22 cellular contexts compared by ENCODE assay signal in genomic region chr13:66424417-66424816, GRCh38.
A peak's percentile ranks its signal among the peaks of the same experiment; 100 is the strongest.
DNase-seq lines count a peak whose midpoint lies in the region; TF ChIP-seq lines count a peak whose summit lies in the region.
"Had no signal": no experiment of that assay in that cellular context is flagged by ENCODE, and none has a peak within 500 bp of the region (broad histone marks: within the 10 kb centered on the region; RNA-seq: fewer than 3 reads in every experiment).

No MANE protein-coding gene starts in this region.

- no peak overlapping the region for H3T11ph ChIP-seq in H9 (ENCODE audit: low read length)

- H4K91ac ChIP-seq in H9 (ENCODE audit: insufficient read length, low read depth, low read length): no peak overlapping the region

- H3K56ac ChIP-seq in H9 (ENCODE audit: insufficient read length, low read depth, low read length): no peak overlapping the region

- DNase-seq in AG10803 (ENCODE audit: low read depth) (peak; percentile 4), RKO (ENCODE audit: low spot score) (peak; percentile 27), dedifferentiated amniotic fluid mesenchymal stem cell (ENCODE audit: extremely low spot score) (peak; percentile 83), kidney tubule cell (ENCODE audit: low spot score) (peak; percentile 6), NCI-H1436 treated with DMSO at 0.1 percent for 48 hours (lab: John Stamatoyannopoulos, UW) (no peak), A673 (ENCODE audit: low spot score) (no peak), COR-L47 (lab: John Stamatoyannopoulos, UW) (no peak), H9 (no peak)
- DNase-seq: activated CD4-positive, alpha-beta T cell treated with anti-CD3 and anti-CD28 coated beads, Interleukin-2, amount 10 ng/mL, durations not matched to agents 7 days and 5 days; CD4-positive, alpha-beta memory T cell; DMS79; effector memory CD8-positive, alpha-beta T cell; gastrocnemius medialis; Kasumi-1; mucosa of descending colon; NCI-H1105; NCI-H2107; NCI-H510A treated with DMSO at 0.1 percent for 48 hours; retina; stimulated activated CD4-positive, alpha-beta T cell treated with anti-CD3 and anti-CD28 coated beads, Interleukin-15, amount 100 ng/mL, for 24 hours had no signal

- intact Hi-C loops in A673 (cut with micrococcal nuclease; ENCODE audit: unreplicated experiment): no loop called here

- no peak overlapping the region for H2BK12ac ChIP-seq in H9 (ENCODE audit: insufficient read length, low read depth, low read length)

- no peak overlapping the region for H2BK120ac ChIP-seq in H9 (ENCODE audit: low read depth, low read length, poor library complexity, severe bottlenecking)

- no peaks in the 10 kb centered on the region for H3K27me3 ChIP-seq in A673 (replicated peaks; ENCODE audit: insufficient read depth, low read depth, low read length, poor library complexity)
- no peaks in the 10 kb centered on the region for H3K27me3 ChIP-seq in H9 (ENCODE audit: insufficient read depth, low read length)
- H3K27me3 ChIP-seq: gastrocnemius medialis, neural progenitor cell had no signal

- no peaks in the 10 kb centered on the region for H3K4me1 ChIP-seq in A673 (ENCODE audit: insufficient read depth, low read length, poor library complexity, severe bottlenecking)
- H3K4me1 ChIP-seq in H9 (ENCODE audit: insufficient read depth, low read length): no peaks in the 10 kb centered on the region
- H3K4me1 ChIP-seq: gastrocnemius medialis, neural progenitor cell had no signal

- H3K9me3 Mint-ChIP-seq in H9: peaks cover 7 to 13% of the 10 kb centered on the region in 2 experiments; a peak in 3 of 5 replicates

- no peaks in the 10 kb centered on the region for H3K4me1 Mint-ChIP-seq in H9
- H3K4me1 Mint-ChIP-seq: activated CD4-positive, alpha-beta T cell treated with anti-CD3 and anti-CD28 coated beads, Interleukin-2, amount 10 ng/mL, durations not matched to agents 7 days and 5 days; CD4-positive, alpha-beta memory T cell; neural progenitor cell had no signal

- H4K5ac ChIP-seq in H9 (ENCODE audit: insufficient read length, low read depth, low read length): no peak overlapping the region

- no peak overlapping the region for H3K27ac ChIP-seq in A673 (ENCODE audit: low read depth, low read length, poor library complexity, severe bottlenecking)
- no peak overlapping the region for H3K27ac ChIP-seq in H9 (ENCODE audit: insufficient read length, low read depth, low read length)
- H3K27ac ChIP-seq: gastrocnemius medialis, neural progenitor cell, thoracic aorta had no signal

- no peak overlapping the region for H3K4me2 ChIP-seq in H9 (ENCODE audit: insufficient read depth, insufficient read length, low read length)
- H3K4me2 ChIP-seq: neural progenitor cell had no signal

- H4K8ac ChIP-seq in H9 (replicated peaks; ENCODE audit: insufficient read length, low read depth, low read length): no peak overlapping the region

- WGBS in H9 (ENCODE audit: extremely low coverage, insufficient read length, low lambda C conversion rate): no CpG with 5 or more reads among the region's 2 CpGs

- H3K79me1 ChIP-seq in H9 (ENCODE audit: insufficient read depth, low read depth, low read length, poor library complexity, severe bottlenecking): no peaks in the 10 kb centered on the region

- no peak overlapping the region for H3K18ac ChIP-seq in H9 (ENCODE audit: insufficient read length, low read depth, low read length)

- H2BK5ac ChIP-seq in H9 (ENCODE audit: insufficient read length, low read length): no peak overlapping the region

- H3K14ac ChIP-seq in H9 (ENCODE audit: insufficient read depth, low read length): no peak overlapping the region

- H2BK15ac ChIP-seq in H9 (ENCODE audit: low read depth, low read length): no peak overlapping the region

- no TSS peak for BruUV-seq in A673 (replicated peaks; lab: Mats Ljungman, UMichigan)

- peaks cover 0 to 13% (median 3%) of the 10 kb centered on the region in 3 experiments; a peak in 4 of 7 replicates for H3K36me3 Mint-ChIP-seq in H9 (ENCODE audit: insufficient read depth in 1 of 3, low read depth in 3 of 3)
- H3K36me3 Mint-ChIP-seq: CD4-positive, alpha-beta memory T cell had no signal

- H4K20me1 ChIP-seq in H9 (ENCODE audit: control insufficient read depth, insufficient read depth, insufficient read length): no peaks in the 10 kb centered on the region

- H2AK5ac ChIP-seq in H9 (ENCODE audit: insufficient read length, low read length): no peak overlapping the region

- H3K9ac ChIP-seq in H9 (ENCODE audit: extremely low read depth, insufficient read length, low read length): no peak overlapping the region
- H3K9ac ChIP-seq: neural progenitor cell had no signal

- POLR2A ChIA-PET in A673 (lab: Charles Lee; ENCODE audit: low non-redundant PET): no interaction called here

- H3K4me3 ChIP-seq in AG10803 (ENCODE audit: low read length): no peak overlapping the region
- H3K4me3 ChIP-seq in A673 (ENCODE audit: low read depth, low read length, poor library complexity, severe bottlenecking): no peak overlapping the region
- H3K4me3 ChIP-seq: gastrocnemius medialis, mucosa of descending colon, neural progenitor cell, thoracic aorta had no signal

- H3K23me2 ChIP-seq in H9 (ENCODE audit: insufficient read length, low read depth, low read length, poor library complexity, severe bottlenecking): no peaks in the 10 kb centered on the region

- H3K27me3 Mint-ChIP-seq in H9 (ENCODE audit: low read depth): no peaks in the 10 kb centered on the region
- H3K27me3 Mint-ChIP-seq: activated CD4-positive, alpha-beta T cell treated with anti-CD3 and anti-CD28 coated beads, Interleukin-2, amount 10 ng/mL, durations not matched to agents 7 days and 5 days; CD4-positive, alpha-beta memory T cell; effector memory CD8-positive, alpha-beta T cell had no signal

- CTCF ChIA-PET in A673 (lab: Charles Lee): no interaction called here

- H3K79me2 ChIP-seq in H9 (ENCODE audit: insufficient read depth, low read length): no peaks in the 10 kb centered on the region

- H3K9me3 ChIP-seq in A673 (ENCODE audit: low read depth, low read length, poor library complexity, severe bottlenecking) (no peaks in the 10 kb centered on the region), H9 (ENCODE audit: control insufficient read depth, low read depth, low read length) (no peaks in the 10 kb centered on the region)
- H3K9me3 ChIP-seq: gastrocnemius medialis, mucosa of descending colon, thoracic aorta had no signal

- H2AFZ ChIP-seq in H9 (ENCODE audit: low read length): no peak overlapping the region
- H2AFZ ChIP-seq: neural progenitor cell had no signal

- no peak overlapping the region for H3K27ac Mint-ChIP-seq in H9
- H3K27ac Mint-ChIP-seq: activated CD4-positive, alpha-beta T cell treated with anti-CD3 and anti-CD28 coated beads, Interleukin-2, amount 10 ng/mL, durations not matched to agents 7 days and 5 days; CD4-positive, alpha-beta memory T cell; effector memory CD8-positive, alpha-beta T cell; neural progenitor cell had no signal

- H3K23ac ChIP-seq in H9 (ENCODE audit: insufficient read length, low read depth, low read length): no peak overlapping the region

- H3K4ac ChIP-seq in H9 (ENCODE audit: low read depth, low read length): no peak overlapping the region

- H3K4me3 Mint-ChIP-seq in H9: no peak overlapping the region
- H3K4me3 Mint-ChIP-seq: activated CD4-positive, alpha-beta T cell treated with anti-CD3 and anti-CD28 coated beads, Interleukin-2, amount 10 ng/mL, durations not matched to agents 7 days and 5 days; CD4-positive, alpha-beta memory T cell; effector memory CD8-positive, alpha-beta T cell; neural progenitor cell had no signal

- no peak overlapping the region for H2BK20ac ChIP-seq in H9 (ENCODE audit: low read depth, low read length, poor library complexity, severe bottlenecking)

- no peaks in the 10 kb centered on the region for H3K36me3 ChIP-seq in A673 (ENCODE audit: insufficient read depth, low read length, poor library complexity, severe bottlenecking)
- H3K36me3 ChIP-seq: gastrocnemius medialis, neural progenitor cell, thoracic aorta had no signal

- TF ChIP-seq CTCF in AG10803 (conservative IDR thresholded peaks at IDR 0.05; ENCODE audit: low read length) (no peak), A673 (conservative IDR thresholded peaks at IDR 0.05; ENCODE audit: low read depth, low read length) (no peak), H9 (conservative IDR thresholded peaks at IDR 0.05) (no peak)

Comparison
In these comparisons a context has a peak if more than half of its experiments do, and no peak if none do; other contexts are left out.
1. DNase-seq: peak in AG10803 (single experiment), RKO (single experiment), dedifferentiated amniotic fluid mesenchymal stem cell (single experiment) and kidney tubule cell (single experiment); none in NCI-H1436 treated with DMSO at 0.1 percent for 48 hours (single experiment), A673 (single experiment), COR-L47 (single experiment) and H9 (single experiment).